Comparison of ENCODE assay signal across 9 cellular contexts in the genomic region with DNA sequence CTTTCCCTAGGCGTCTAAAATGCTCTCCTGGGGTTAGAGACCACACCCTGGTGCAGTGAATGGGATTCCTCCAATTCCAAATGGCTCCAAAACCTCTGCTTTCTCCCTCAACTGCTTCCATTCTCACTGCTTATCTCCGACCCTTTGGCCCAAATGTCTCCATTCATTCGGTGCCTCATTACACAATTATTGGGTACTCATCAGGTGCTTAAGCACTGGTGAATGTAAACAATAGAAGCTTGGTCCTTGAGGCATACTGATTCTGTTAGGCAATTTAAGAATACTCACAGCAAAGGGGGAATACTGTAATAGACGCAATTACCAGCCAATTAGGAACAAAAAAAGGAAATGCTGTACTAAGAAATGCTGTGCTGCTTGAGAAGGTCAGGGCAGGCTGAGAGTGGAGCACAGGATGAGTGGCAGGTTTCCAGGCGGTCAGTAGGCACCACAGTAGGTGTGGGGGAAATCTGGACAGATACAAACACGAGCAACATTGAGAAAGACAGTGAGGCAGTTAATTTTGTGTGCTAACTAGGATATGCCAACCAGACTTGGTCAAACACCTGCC. TPM values are rescaled to one million over a fixed set of nuclear protein-coding genes. Genes with fewer than 3 reads are reported as not detected.
DNase-seq lines count a peak whose midpoint lies in the region; TF ChIP-seq lines count a peak whose summit lies in the region.
"Had no signal": no experiment of that assay in that cellular context is flagged by ENCODE, and none has a peak within 500 bp of the region (broad histone marks: within the 10 kb centered on the region; RNA-seq: fewer than 3 reads in every experiment).

No MANE protein-coding gene starts in this region.

- no peaks in the 10 kb centered on the region for H4K20me1 ChIP-seq in hepatocyte (ENCODE audit: insufficient read depth, poor library complexity, severe bottlenecking)

- H3K27ac Mint-ChIP-seq in activated T-cell treated with anti-CD3 and anti-CD28 coated beads, Interleukin-2, amount 50 U/mL, for 24 hours: peak overlapping the region; percentile 23

- H3K9me3 ChIP-seq in hepatocyte (ENCODE audit: low read depth) (no peaks in the 10 kb centered on the region), thymus (ENCODE audit: control insufficient read depth) (no peaks in the 10 kb centered on the region)

- peak overlapping the region; percentile 76 for H3K4me3 Mint-ChIP-seq in activated T-cell treated with anti-CD3 and anti-CD28 coated beads, Interleukin-2, amount 50 U/mL, for 24 hours

- no peak overlapping the region for H3K4me3 ChIP-seq in hepatocyte
- peak overlapping the region; percentile 33 for H3K4me3 ChIP-seq in thymus (ENCODE audit: low read length)

- no peaks in the 10 kb centered on the region for H3K9me3 Mint-ChIP-seq in activated T-cell treated with anti-CD3 and anti-CD28 coated beads, Interleukin-2, amount 50 U/mL, for 24 hours

- no peaks in the 10 kb centered on the region for H3K9me2 ChIP-seq in hepatocyte (replicated peaks; ENCODE audit: insufficient read depth)

- H3K36me3 ChIP-seq in hepatocyte (replicated peaks; ENCODE audit: insufficient read depth, low read depth) (no peaks in the 10 kb centered on the region), thymus (ENCODE audit: control insufficient read depth, insufficient read depth) (no peaks in the 10 kb centered on the region)

- peak overlapping the region; percentile 65 for H3K4me2 ChIP-seq in hepatocyte

- no peak overlapping the region for H2AFZ ChIP-seq in hepatocyte

- peaks cover 12% of the 10 kb centered on the region for H3K79me2 ChIP-seq in hepatocyte

- no peaks in the 10 kb centered on the region for H3K27me3 ChIP-seq in hepatocyte
- no peaks in the 10 kb centered on the region for H3K27me3 ChIP-seq in thymus (ENCODE audit: control insufficient read depth, insufficient read depth)

- in situ Hi-C loops in SK-MEL-5 (cut with HindIII; ENCODE audit: low pct_unique_long_range_greater_than_20kb, low sequenced_read_pairs): no loop called here
- in situ Hi-C loops in G401 (cut with HindIII; ENCODE audit: low sequenced_read_pairs): no loop called here

- WGBS in hepatocyte (ENCODE audit: low lambda C conversion rate, missing lambda C conversion rate): 62% methylated on average over 6 of the region's 6 CpGs
- WGBS in thymus: 50% methylated on average over 6 of the region's 6 CpGs

- H3K36me3 Mint-ChIP-seq in activated T-cell treated with anti-CD3 and anti-CD28 coated beads, Interleukin-2, amount 50 U/mL, for 24 hours (ENCODE audit: low read depth): no peaks in the 10 kb centered on the region

- peaks cover 24% of the 10 kb centered on the region for H3K4me1 ChIP-seq in hepatocyte (ENCODE audit: insufficient read depth)
- peaks cover 3% of the 10 kb centered on the region for H3K4me1 ChIP-seq in thymus (ENCODE audit: control insufficient read depth, insufficient read depth, low read length)

- TF ChIP-seq CTCF in hepatocyte (IDR thresholded peaks at IDR 0.05; ENCODE audit: poor library complexity): no peak

- DNase-seq in activated T-cell treated with anti-CD3 and anti-CD28 coated beads, Interleukin-2, amount 50 U/mL, for 24 hours: no peak
- DNase-seq in activated T-cell treated with anti-CD3 and anti-CD28 coated beads for 4 hours (no peak), SK-MEL-5 (ENCODE audit: low read depth, low spot score) (peak; percentile 45), hepatocyte (ENCODE audit: low spot score) (no peak), SKM-1 treated with dmso at 0.1 percent for 144 hours (lab: John Stamatoyannopoulos, UW; ENCODE audit: unreplicated experiment) (no peak), D341Med (ENCODE audit: low spot score) (no peak), G401 (ENCODE audit: low spot score) (no peak)
- DNase-seq: left cardiac atrium had no signal

- H3K4me1 Mint-ChIP-seq in activated T-cell treated with anti-CD3 and anti-CD28 coated beads, Interleukin-2, amount 50 U/mL, for 24 hours (ENCODE audit: low read depth): peaks cover 34% of the 10 kb centered on the region

- no peaks in the 10 kb centered on the region for H3K27me3 Mint-ChIP-seq in activated T-cell treated with anti-CD3 and anti-CD28 coated beads, Interleukin-2, amount 50 U/mL, for 24 hours

- no peak overlapping the region for H3K27ac ChIP-seq in hepatocyte
- no peak overlapping the region for H3K27ac ChIP-seq in thymus (ENCODE audit: low read depth)

RNA-seq across cellular contexts. Expression of gene GMDS, which starts 23.0 kb away (rescaled TPM):
- 15.0 and 23.6 TPM in 2 replicates for total RNA-seq in SK-MEL-5 (2014; rRNA removed; shearing (Covaris generic))
- 41.2 and 44.6 TPM in 2 replicates for polyA plus RNA-seq in SK-MEL-5 (2015; cell fraction: cytosol; rRNA removed)
- polyA plus RNA-seq in SK-MEL-5 (2015; cell fraction: nucleus; rRNA removed): 9.9 and 13.1 TPM in 2 replicates
- 20.7 and 22.6 TPM in 2 replicates for total RNA-seq in hepatocyte
- polyA plus RNA-seq in hepatocyte (29.6 and 32.6 TPM in 2 replicates), thymus (28.4 TPM)
- 5.3 and 5.8 TPM in 2 replicates for total RNA-seq in G401 (2014; rRNA removed; shearing (Covaris generic))
